9 cellular contexts compared by ENCODE assay signal in genomic region chr6:7143161-7143974, GRCh38. TPM values are rescaled to one million over a fixed set of nuclear protein-coding genes. Genes with fewer than 3 reads are reported as not detected.
A peak's percentile ranks its signal among the peaks of the same experiment; 100 is the strongest.
DNase-seq lines count a peak whose midpoint lies in the region; ATAC-seq, FAIRE-seq and TF ChIP-seq lines count a peak whose summit lies in the region.
"Had no signal": no experiment of that assay in that cellular context is flagged by ENCODE, and none has a peak within 500 bp of the region (broad histone marks: within the 10 kb centered on the region; RNA-seq: fewer than 3 reads in every experiment).

No MANE protein-coding gene starts in this region.

- intact Hi-C loops in HepG2 (cut with micrococcal nuclease; ENCODE audit: unreplicated experiment), result no loop called here

- POLR2A ChIA-PET in T-cell (lab: Charles Lee) (interaction anchor here (0.5 to 0.9 kb wide), 3 partner anchors 48 to 493 kb away, joined by 3 to 10 read pairs (median 4); no protein-coding TSS in a partner anchor), HepG2 (lab: Yijun Ruan, JAX) (interaction anchor here (0.8 to 2.7 kb wide), 4 partner anchors 12 to 35 kb away, joined by 3 to 10 read pairs (median 3); partner anchors contain the start of gene RREB1)

- BruUV-seq in HepG2 (replicated peaks; lab: Mats Ljungman, UMichigan), result no TSS peak

- TF ChIP-seq EP300 in HepG2 (IDR thresholded peaks at IDR 0.05; ENCODE audit: low read depth in 2 of 2, low read length in 2 of 2), result no peak
- TF ChIP-seq EP300 in HepG2 (CRISPR knock-in tag; IDR thresholded peaks at IDR 0.05; ENCODE audit: borderline replicate concordance), result no peak

- FAIRE-seq in HepG2 (lab: Jason Lieb, UNC) (no peak), H54 (lab: Jason Lieb, UNC) (no peak)
- FAIRE-seq: GM18507 had no signal

- in situ Hi-C loops in HepG2 (cut with HindIII; ENCODE audit: extremely low pct_ligation_motif_present, low pct_unique_long_range_greater_than_20kb), result no loop called here

- CTCF ChIA-PET in T-cell (lab: Charles Lee), result interaction anchor here in 1 of 2 donors (0.9 to 1.0 kb wide), 2 partner anchors 11 to 56 kb away, joined by 3 to 5 read pairs; no protein-coding TSS in a partner anchor
- CTCF ChIA-PET in HepG2 (lab: Yijun Ruan, JAX; ENCODE audit: low intra/inter-chr PET ratio, low total read pairs), result no interaction called here

- H3K9ac ChIP-seq in HepG2 (ENCODE audit: insufficient read depth, low read depth, low read length), result no peak overlapping the region; the same call in 1 of the 2 replicates

- DNase-seq in AG10803 (ENCODE audit: low read depth) (no peak), T-cell (no peak), HepG2 (ENCODE audit: low spot score) (peak; percentile 66), AG20443 (ENCODE audit: low spot score) (no peak), H54 (ENCODE audit: insufficient read length, low spot score) (no peak)

- no peaks in the 10 kb centered on the region for H3K27me3 Mint-ChIP-seq in IgD-negative memory B cell
- no peaks in the 10 kb centered on the region for H3K27me3 Mint-ChIP-seq in T-cell

- TF ChIP-seq POLR2A in HepG2 (IDR thresholded peaks at IDR 0.05; ENCODE audit: insufficient read depth in 1 of 2, low read depth in 2 of 2, low read length in 2 of 2) (no peak), H54 (IDR thresholded peaks at IDR 0.05; ENCODE audit: low read depth, low read length) (no peak)

- H3K27ac Mint-ChIP-seq in IgD-negative memory B cell (peak overlapping the region in 2 of 3 donors; percentile 27 to 83), T-cell (peak overlapping the region in 1 of 2 donors; percentile 48)

- H3K9me3 Mint-ChIP-seq in IgD-negative memory B cell, result no peaks in the 10 kb centered on the region
- H3K9me3 Mint-ChIP-seq in T-cell, result no peaks in the 10 kb centered on the region

- H3K36me3 Mint-ChIP-seq in IgD-negative memory B cell (no peaks in the 10 kb centered on the region), T-cell (no peaks in the 10 kb centered on the region)

- H3K4me3 ChIP-seq in AG10803 (ENCODE audit: low read length) (no peak overlapping the region), HepG2 (replicated peaks in 1 of 3; ENCODE audit: insufficient read depth in 1 of 3, low read depth in 2 of 3, low read length in 3 of 3) (peak overlapping the region in 1 of 3 experiments; percentile 3; a peak in 1 of 6 replicates)

- TF ChIP-seq RAD21 in HepG2 (CRISPR knock-in tag; IDR thresholded peaks at IDR 0.05), result 0 out of 2 replicates have a peak, but pooled peaks have one; percentile 34

- H3K36me3 ChIP-seq in HepG2 (replicated peaks in 1 of 2; ENCODE audit: control insufficient read depth in 1 of 2, insufficient read depth in 2 of 2, low read length in 2 of 2), result no peaks in the 10 kb centered on the region; a peak in 1 of 5 replicates

- no peaks in the 10 kb centered on the region for H3K9me3 ChIP-seq in HepG2 (ENCODE audit: low read length)

- H3K4me3 Mint-ChIP-seq in IgD-negative memory B cell (peak overlapping the region; percentile 43 to 89 (median 72)), T-cell (peak overlapping the region; percentile 31 to 77 (median 63))

- TF ChIP-seq CTCF in AG10803 (conservative IDR thresholded peaks at IDR 0.05; ENCODE audit: low read length) (peak; percentile 46), HepG2 (CRISPR knock-in tag; IDR thresholded peaks at IDR 0.05) (peak; percentile 48)

- H4K20me1 ChIP-seq in HepG2 (ENCODE audit: insufficient read depth, low read length), result peaks cover 4% of the 10 kb centered on the region; the same call in 1 of the 2 replicates

- no peaks in the 10 kb centered on the region for H3K27me3 ChIP-seq in HepG2 (ENCODE audit: control insufficient read depth in 1 of 2, insufficient read depth in 2 of 2, low read length in 2 of 2)

- H2AFZ ChIP-seq in HepG2 (ENCODE audit: low read length), result no peak overlapping the region

- H3K4me2 ChIP-seq in HepG2 (ENCODE audit: low read depth, low read length), result peak overlapping the region; percentile 61

- WGBS in HepG2 (ENCODE audit: low lambda C conversion rate), result 49% methylated on average over 11 of the region's 11 CpGs

- H3K4me1 Mint-ChIP-seq in IgD-negative memory B cell (peaks cover 54 to 62% (median 57%) of the 10 kb centered on the region in 3 donors), T-cell (peaks cover 74 to 81% (median 78%) of the 10 kb centered on the region in 3 donors)

- H3K4me1 ChIP-seq in HepG2 (ENCODE audit: insufficient read depth, low read length), result peaks cover 98% of the 10 kb centered on the region

- peaks cover 93% of the 10 kb centered on the region for H3K79me2 ChIP-seq in HepG2 (ENCODE audit: insufficient read depth, low read length)

- ATAC-seq in T-cell (replicated peaks in 1 of 4) (no peak), HepG2 (peak; percentile 28), GM18868 (IDR thresholded peaks at IDR 0.05; ENCODE audit: unreplicated experiment) (no peak), HG03097 (IDR thresholded peaks at IDR 0.05; ENCODE audit: low FRiP score, unreplicated experiment) (no peak)

- H3K27ac ChIP-seq in HepG2 (ENCODE audit: extremely low read length, insufficient read depth, low read length), result peak overlapping the region; percentile 66

TF ChIP-seq in HepG2, 621 proteins besides CTCF, POLR2A, EP300 and RAD21 (continues in another document):
- TF ChIP-seq ZNF788 (CRISPR knock-in tag; IDR thresholded peaks at IDR 0.05; ENCODE audit: borderline replicate concordance), result 0 out of 2 replicates have a peak, but pooled peaks have one; percentile 20
- 0 out of 2 replicates have a peak, but pooled peaks have one; percentile 35 for TF ChIP-seq ZNF879 (CRISPR knock-in tag; IDR thresholded peaks at IDR 0.05)
- TF ChIP-seq WIZ (CRISPR knock-in tag; IDR thresholded peaks at IDR 0.05), result 0 out of 2 replicates have a peak, but pooled peaks have one; percentile 19
- TF ChIP-seq SMC3 (IDR thresholded peaks at IDR 0.05; ENCODE audit: low read length), result peak; percentile 77; the same call in 1 of the 2 replicates
- peak; percentile 17; the same call in 1 of the 2 replicates for TF ChIP-seq RXRB (CRISPR knock-in tag; IDR thresholded peaks at IDR 0.05; ENCODE audit: borderline replicate concordance)
- no peak for TF ChIP-seq SNAPC5 (CRISPR knock-in tag; IDR thresholded peaks at IDR 0.05; ENCODE audit: borderline replicate concordance)
- TF ChIP-seq GMEB2 (CRISPR knock-in tag; IDR thresholded peaks at IDR 0.05; ENCODE audit: low read depth), result no peak
- no peak for TF ChIP-seq ZMYM2 (CRISPR knock-in tag; IDR thresholded peaks at IDR 0.05)

RNA-seq across cellular contexts. Expression of gene RREB1, which starts 35.6 kb away (rescaled TPM):
- polyA plus RNA-seq in IgD-negative memory B cell (6.1 TPM), HepG2 (2011; rRNA removed) (6.1 and 6.2 TPM in 2 replicates)
- total RNA-seq in T-cell (10 to 100 TPM; 38.1 to 50.1 (median 39.6) TPM), HepG2 (2016; rRNA removed; fragmentation: Illumina TruSeq; extraction: Trizol) (23.2 and 23.4 TPM in 2 replicates)
- 62.4 and 75.9 TPM in 2 replicates for total RNA-seq in HepG2 (2016; cell fraction: cytosol; rRNA removed; fragmentation: Illumina TruSeq; extraction: Trizol; ENCODE audit: low read depth)
- total RNA-seq in HepG2 (2016; cell fraction: insoluble cytoplasmic fraction; rRNA removed; fragmentation: Illumina TruSeq; extraction: Trizol), result 21.2 and 23.3 TPM in 2 replicates
- 33.9 and 40.6 TPM in 2 replicates for total RNA-seq in HepG2 (2016; cell fraction: membrane; rRNA removed; fragmentation: Illumina TruSeq; extraction: Trizol)
- 50.2 and 60.1 TPM in 2 replicates for total RNA-seq in HepG2 (2016; cell fraction: nucleus; rRNA removed; fragmentation: Illumina TruSeq; extraction: Trizol)
- polyA plus RNA-seq in HepG2 (2011; cell fraction: cytosol; rRNA removed), result 3.7 and 4.4 TPM in 2 replicates
- polyA plus RNA-seq in HepG2 (2011; cell fraction: nucleus; rRNA removed), result 24.2 and 27.1 TPM in 2 replicates
- 19.5 and 19.9 TPM in 2 replicates for polyA plus RNA-seq in HepG2 (2012)
- polyA plus RNA-seq in HepG2 (2016; cell fraction: cytosol; fragmentation: Illumina TruSeq; extraction: Trizol; ENCODE audit: low read depth), result 0.71 and 1.1 TPM in 2 replicates
- polyA plus RNA-seq in HepG2 (2016; cell fraction: insoluble cytoplasmic fraction; fragmentation: Illumina TruSeq; extraction: Trizol; ENCODE audit: low read depth), result 12.3 and 15.5 TPM in 2 replicates
- 1.6 and 2.2 TPM in 2 replicates for polyA plus RNA-seq in HepG2 (2016; cell fraction: membrane; fragmentation: Illumina TruSeq; extraction: Trizol; ENCODE audit: low read depth)
- 45.7 and 47.4 TPM in 2 replicates for polyA plus RNA-seq in HepG2 (2016; cell fraction: nucleus; fragmentation: Illumina TruSeq; extraction: Trizol; ENCODE audit: insufficient read depth, low read depth)
- 33.6 and 65.0 TPM in 2 replicates for polyA minus RNA-seq in HepG2 (2011; rRNA and poly(A)+ RNA removed; ENCODE audit: low replicate concordance)
- polyA minus RNA-seq in HepG2 (2011; cell fraction: cytosol; rRNA and poly(A)+ RNA removed), result 27.1 and 37.4 TPM in 2 replicates
- 65.6 and 67.6 TPM in 2 replicates for polyA minus RNA-seq in HepG2 (2011; cell fraction: nucleus; rRNA and poly(A)+ RNA removed)
